ENCODE assay signal across 24 cellular contexts in the genomic region with DNA sequence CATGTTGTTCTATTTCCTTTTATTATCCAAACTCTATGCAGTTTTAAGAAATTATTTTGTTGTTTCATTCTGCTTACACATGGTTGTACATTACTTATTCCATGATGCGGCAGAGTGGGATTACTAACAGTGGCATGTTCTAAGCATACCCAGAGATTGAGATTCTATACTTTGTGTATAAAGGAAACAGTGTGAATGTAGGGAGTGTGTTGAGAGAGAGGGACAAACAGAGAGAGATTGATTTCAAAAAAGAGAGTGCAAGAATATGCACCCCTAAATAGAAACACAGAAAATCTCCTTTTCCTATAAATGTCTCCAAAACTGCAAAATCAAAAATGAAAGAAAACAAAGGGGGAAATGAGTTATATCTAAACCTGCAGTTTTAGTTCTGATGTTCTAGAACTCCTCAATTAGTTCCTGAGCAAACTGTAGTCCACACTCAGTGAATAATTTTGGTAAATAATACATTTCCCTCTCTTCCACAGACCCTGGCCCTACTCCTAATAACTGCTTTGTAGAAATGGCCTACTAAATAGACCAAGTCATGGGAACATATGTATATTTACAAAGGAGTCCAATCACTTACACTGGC. TPM values are rescaled to one million over a fixed set of nuclear protein-coding genes. Genes with fewer than 3 reads are reported as not detected.
DNase-seq lines count a peak whose midpoint lies in the region; ATAC-seq and TF ChIP-seq lines count a peak whose summit lies in the region.
"Had no signal": no experiment of that assay in that cellular context is flagged by ENCODE, and none has a peak within 500 bp of the region (broad histone marks: within the 10 kb centered on the region; RNA-seq: fewer than 3 reads in every experiment).

No MANE protein-coding gene starts in this region.

- POLR2A ChIA-PET in activated CD4-positive, alpha-beta T cell treated with anti-CD3 and anti-CD28 coated beads, Interleukin-2, amount 10 ng/mL, durations not matched to agents 7 days and 5 days (lab: Charles Lee), result no interaction called here

- no peaks in the 10 kb centered on the region for H3K27me3 ChIP-seq in esophagus muscularis mucosa
- H3K27me3 ChIP-seq: vagina had no signal

- H3K9me3 Mint-ChIP-seq in activated CD4-positive, alpha-beta T cell treated with anti-CD3 and anti-CD28 coated beads, Interleukin-2, amount 10 ng/mL, durations not matched to agents 7 days and 5 days, result peaks cover 26% of the 10 kb centered on the region
- no peaks in the 10 kb centered on the region for H3K9me3 Mint-ChIP-seq in activated naive CD8-positive, alpha-beta T cell (ENCODE audit: low read depth)

- CTCF ChIA-PET in activated CD4-positive, alpha-beta T cell treated with anti-CD3 and anti-CD28 coated beads, Interleukin-2, amount 10 ng/mL, durations not matched to agents 7 days and 5 days (lab: Charles Lee), result no interaction called here

- TF ChIP-seq POLR2A in esophagus muscularis mucosa (IDR thresholded peaks at IDR 0.05; ENCODE audit: low read depth), result no peak

- no peak for TF ChIP-seq CTCF in GM13977 (IDR thresholded peaks at IDR 0.05; ENCODE audit: extremely low read depth, insufficient read depth, missing control alignments)
- no peak for TF ChIP-seq CTCF in esophagus muscularis mucosa (IDR thresholded peaks at IDR 0.05)

- ATAC-seq in HG02885 (IDR thresholded peaks at IDR 0.05; ENCODE audit: poor library complexity, unreplicated experiment) (peak; percentile 50), HG02759 (IDR thresholded peaks at IDR 0.05; ENCODE audit: unreplicated experiment) (no peak)
- ATAC-seq: A549; K562; right cardiac atrium; stimulated activated naive B cell treated with anti-CD40 and anti-IgM and Interleukin-4, amounts not matched to agents 10 μg/mL and 1 μg/mL and 100 μg/mL, for 72 hours had no signal

- in situ Hi-C loops in GM13977 (cut with MboI; ENCODE audit: low pct_unique_long_range_greater_than_20kb, low sequenced_read_pairs, unreplicated experiment), result no loop called here

- no peaks in the 10 kb centered on the region for H3K36me3 ChIP-seq in esophagus muscularis mucosa
- H3K36me3 ChIP-seq: thoracic aorta, vagina had no signal

- peak overlapping the region; percentile 11 for H3K4me3 Mint-ChIP-seq in activated CD4-positive, alpha-beta T cell treated with anti-CD3 and anti-CD28 coated beads, Interleukin-2, amount 10 ng/mL, durations not matched to agents 7 days and 5 days
- no peak overlapping the region for H3K4me3 Mint-ChIP-seq in activated naive CD8-positive, alpha-beta T cell
- H3K4me3 Mint-ChIP-seq: CD8-positive, alpha-beta memory T cell; stimulated activated naive B cell treated with anti-CD40 and anti-IgM and Interleukin-4, amounts not matched to agents 10 μg/mL and 1 μg/mL and 100 μg/mL, for 72 hours had no signal

- 96% methylated on average over 1 of the region's 1 CpG for WGBS in esophagus muscularis mucosa

- H3K36me3 Mint-ChIP-seq in activated CD4-positive, alpha-beta T cell treated with anti-CD3 and anti-CD28 coated beads, Interleukin-2, amount 10 ng/mL, durations not matched to agents 7 days and 5 days (ENCODE audit: low read depth), result peaks cover 29% of the 10 kb centered on the region
- H3K36me3 Mint-ChIP-seq in activated naive CD8-positive, alpha-beta T cell, result peaks cover 27% of the 10 kb centered on the region

- peaks cover 34% of the 10 kb centered on the region for H3K4me1 Mint-ChIP-seq in activated CD4-positive, alpha-beta T cell treated with anti-CD3 and anti-CD28 coated beads, Interleukin-2, amount 10 ng/mL, durations not matched to agents 7 days and 5 days
- peaks cover 10% of the 10 kb centered on the region for H3K4me1 Mint-ChIP-seq in activated naive CD8-positive, alpha-beta T cell (ENCODE audit: low read depth)
- H3K4me1 Mint-ChIP-seq: CD8-positive, alpha-beta memory T cell; stimulated activated naive B cell treated with anti-CD40 and anti-IgM and Interleukin-4, amounts not matched to agents 10 μg/mL and 1 μg/mL and 100 μg/mL, for 72 hours had no signal

- no peaks in the 10 kb centered on the region for H3K27me3 Mint-ChIP-seq in activated CD4-positive, alpha-beta T cell treated with anti-CD3 and anti-CD28 coated beads, Interleukin-2, amount 10 ng/mL, durations not matched to agents 7 days and 5 days
- H3K27me3 Mint-ChIP-seq in activated naive CD8-positive, alpha-beta T cell, result no peaks in the 10 kb centered on the region
- H3K27me3 Mint-ChIP-seq: stimulated activated naive B cell treated with anti-CD40 and anti-IgM and Interleukin-4, amounts not matched to agents 10 μg/mL and 1 μg/mL and 100 μg/mL, for 72 hours had no signal

- TF ChIP-seq EP300 in esophagus muscularis mucosa (IDR thresholded peaks at IDR 0.05), result no peak

- peak overlapping the region; percentile 87 for H3K27ac Mint-ChIP-seq in activated CD4-positive, alpha-beta T cell treated with anti-CD3 and anti-CD28 coated beads, Interleukin-2, amount 10 ng/mL, durations not matched to agents 7 days and 5 days
- peak overlapping the region; percentile 76 for H3K27ac Mint-ChIP-seq in activated naive CD8-positive, alpha-beta T cell
- H3K27ac Mint-ChIP-seq: stimulated activated naive B cell treated with anti-CD40 and anti-IgM and Interleukin-4, amounts not matched to agents 10 μg/mL and 1 μg/mL and 100 μg/mL, for 72 hours had no signal

- no peak overlapping the region for H3K4me3 ChIP-seq in esophagus muscularis mucosa
- H3K4me3 ChIP-seq: A549, K562, thoracic aorta, vagina had no signal

- DNase-seq in activated CD4-positive, alpha-beta T cell treated with anti-CD3 and anti-CD28 coated beads, Interleukin-2, amount 10 ng/mL, durations not matched to agents 7 days and 5 days, result no peak
- no peak for DNase-seq in activated CD4-positive, alpha-beta T cell treated with anti-CD3 and anti-CD28 coated beads, Interleukin-2, amount 50 U/mL, for 48 hours
- DNase-seq in GM13977 (ENCODE audit: low spot score) (peak; percentile 4), NOMO-1 treated with DMSO at 0.1 percent for 48 hours (lab: John Stamatoyannopoulos, UW; ENCODE audit: unreplicated experiment) (no peak), esophagus muscularis mucosa (ENCODE audit: extremely low spot score) (no peak)
- DNase-seq: activated CD4-positive, alpha-beta T cell treated with anti-CD3 and anti-CD28 coated beads for 4 hours; CD8-positive, alpha-beta memory T cell; NCI-H1417; NCI-H2081 treated with DMSO at 0.1 percent for 48 hours; NCI-H446; NCI-H82; PC-3; right cardiac atrium; Right ventricle myocardium superior; stimulated activated CD4-positive, alpha-beta T cell treated with anti-CD3 and anti-CD28 coated beads, Interleukin-4, amount 100 ng/mL, for 1 hour; stimulated activated naive B cell treated with anti-CD40 and anti-IgM and Interleukin-4, amounts not matched to agents 10 μg/mL and 1 μg/mL and 100 μg/mL, for 72 hours had no signal

- intact Hi-C loops in esophagus muscularis mucosa (cut with DNase I), result no loop called here

- H3K9me3 ChIP-seq in esophagus muscularis mucosa, result no peaks in the 10 kb centered on the region
- H3K9me3 ChIP-seq: A549, thoracic aorta, vagina had no signal

- H3K27ac ChIP-seq in esophagus muscularis mucosa (replicated peaks in 1 of 4), result no peak overlapping the region
- H3K27ac ChIP-seq: A549, thoracic aorta, vagina had no signal

- no peaks in the 10 kb centered on the region for H3K4me1 ChIP-seq in esophagus muscularis mucosa
- H3K4me1 ChIP-seq: A549, vagina had no signal

RNA-seq across cellular contexts. Expression of gene SLC9B1, which starts 31.0 kb away (rescaled TPM):
- total RNA-seq in activated CD4-positive, alpha-beta T cell treated with anti-CD3 and anti-CD28 coated beads, Interleukin-2, amount 10 ng/mL, durations not matched to agents 7 days and 5 days, result 1 to 10 TPM; 1.9 to 2.3 TPM
- 1 to 10 TPM in 1 of 4 donors, under 1 TPM in 2, not detected in 1; 0.29 to 1.3 (median 0.99) TPM for total RNA-seq in esophagus muscularis mucosa
- total RNA-seq: HT-29, PC-3, thoracic aorta, vagina had no signal
